In the genomic region with DNA sequence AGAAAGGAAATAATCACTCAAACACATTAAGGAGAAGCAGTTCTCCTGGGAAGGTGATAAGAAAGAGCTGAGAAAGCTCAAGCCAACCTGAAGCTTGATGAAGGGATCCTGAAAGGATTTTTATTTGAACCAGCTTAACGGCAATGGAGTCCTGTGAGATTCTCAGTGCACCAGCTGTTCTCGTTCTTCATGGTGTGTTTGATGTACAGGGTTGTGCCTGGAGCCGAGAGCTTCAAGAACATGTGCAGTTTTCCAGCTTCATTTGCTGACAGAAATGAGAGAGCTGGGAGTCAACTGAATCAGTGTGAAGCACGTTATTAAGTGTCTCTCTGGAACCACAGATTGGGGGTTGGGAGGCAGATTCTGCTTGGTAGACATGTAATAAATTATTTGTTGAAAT, we compare ENCODE assay signal across 20 cellular contexts.
DNase-seq lines count a peak whose midpoint lies in the region; TF ChIP-seq lines count a peak whose summit lies in the region.
"Had no signal": no experiment of that assay in that cellular context is flagged by ENCODE, and none has a peak within 500 bp of the region (broad histone marks: within the 10 kb centered on the region; RNA-seq: fewer than 3 reads in every experiment).

No MANE protein-coding gene starts in this region.

- TF ChIP-seq CTCF in WERI-Rb-1 (IDR thresholded peaks at IDR 0.05; ENCODE audit: low read depth, low read length): no peak
- no peak for TF ChIP-seq CTCF in neural progenitor cell (IDR thresholded peaks at IDR 0.05)
- no peak for TF ChIP-seq CTCF in chondrocyte (IDR thresholded peaks at IDR 0.05)

- H3K9ac ChIP-seq in BLaER1 (no peak overlapping the region), neural progenitor cell (no peak overlapping the region)

- H3K4me3 Mint-ChIP-seq in neural progenitor cell: no peak overlapping the region
- H3K4me3 Mint-ChIP-seq in chondrocyte (ENCODE audit: unreplicated experiment): no peak overlapping the region
- H3K4me3 Mint-ChIP-seq: CD14-positive monocyte had no signal

- H3K4me3 ChIP-seq in BLaER1 (no peak overlapping the region), WERI-Rb-1 (ENCODE audit: low read depth, low read length) (no peak overlapping the region), neural progenitor cell (no peak overlapping the region)
- H3K4me3 ChIP-seq: HAP-1, K562 had no signal

- H3K27ac ChIP-seq in BLaER1 (no peak overlapping the region), WERI-Rb-1 (peak overlapping the region; percentile 18), neural progenitor cell (no peak overlapping the region)
- H3K27ac ChIP-seq: HL-60 had no signal

- H3F3A ChIP-seq in neural progenitor cell (ENCODE audit: low read depth): no peaks in the 10 kb centered on the region

- DNase-seq in LHCN-M2 (ENCODE audit: low read depth) (peak; percentile 11), WERI-Rb-1 (peak; percentile 55), neural progenitor cell (ENCODE audit: low spot score) (no peak), chondrocyte (ENCODE audit: low spot score) (no peak), DMS153 treated with DMSO at 0.1 percent for 48 hours (lab: John Stamatoyannopoulos, UW; ENCODE audit: unreplicated experiment) (no peak), HCEC 1CT (no peak), NCI-H510A (lab: John Stamatoyannopoulos, UW) (no peak)
- DNase-seq: AML-193, DMS79, NCI-H1092 treated with DMSO at 0.1 percent for 48 hours, NCI-H1436 treated with DMSO at 0.1 percent for 48 hours, NCI-H2029 treated with DMSO at 0.1 percent for 48 hours, NCI-H2227 treated with DMSO at 0.1 percent for 48 hours, NCI-H510A treated with DMSO at 0.1 percent for 48 hours, NCI-H774 had no signal

- H3K36me3 Mint-ChIP-seq in neural progenitor cell (no peaks in the 10 kb centered on the region), chondrocyte (ENCODE audit: low read depth) (peaks cover 7% of the 10 kb centered on the region)
- H3K36me3 Mint-ChIP-seq: CD14-positive monocyte had no signal

- H3K9me3 Mint-ChIP-seq in neural progenitor cell (no peaks in the 10 kb centered on the region), chondrocyte (ENCODE audit: low read depth) (no peaks in the 10 kb centered on the region)

- no peaks in the 10 kb centered on the region for H3K27me3 Mint-ChIP-seq in neural progenitor cell (ENCODE audit: insufficient read depth, low read depth)
- H3K27me3 Mint-ChIP-seq in chondrocyte (ENCODE audit: low read depth): no peaks in the 10 kb centered on the region

- no peaks in the 10 kb centered on the region for H3K9me3 ChIP-seq in BLaER1
- H3K9me3 ChIP-seq in WERI-Rb-1 (ENCODE audit: severe bottlenecking): no peaks in the 10 kb centered on the region
- no peaks in the 10 kb centered on the region for H3K9me3 ChIP-seq in neural progenitor cell (ENCODE audit: low read depth)
- H3K9me3 ChIP-seq: HAP-1 had no signal

- H3K27ac Mint-ChIP-seq in neural progenitor cell: no peak overlapping the region
- no peak overlapping the region for H3K27ac Mint-ChIP-seq in chondrocyte (ENCODE audit: unreplicated experiment)
- H3K27ac Mint-ChIP-seq: CD14-positive monocyte had no signal

- H3K4me1 ChIP-seq in BLaER1: peaks cover 58% of the 10 kb centered on the region
- peaks cover 16% of the 10 kb centered on the region for H3K4me1 ChIP-seq in neural progenitor cell

- no peaks in the 10 kb centered on the region for H3K27me3 ChIP-seq in BLaER1
- no peaks in the 10 kb centered on the region for H3K27me3 ChIP-seq in WERI-Rb-1 (ENCODE audit: insufficient read depth, low read depth, severe bottlenecking)
- no peaks in the 10 kb centered on the region for H3K27me3 ChIP-seq in neural progenitor cell

- H2AFZ ChIP-seq in neural progenitor cell (replicated peaks): peak overlapping the region; percentile 82

- H4K20me1 ChIP-seq in BLaER1: no peaks in the 10 kb centered on the region
- H4K20me1 ChIP-seq in neural progenitor cell (ENCODE audit: low read depth): no peaks in the 10 kb centered on the region

- H3K4me1 Mint-ChIP-seq in neural progenitor cell (peaks cover 13% of the 10 kb centered on the region), chondrocyte (ENCODE audit: low read depth) (no peaks in the 10 kb centered on the region)

- H3K4me2 ChIP-seq in BLaER1: peak overlapping the region; percentile 4; the same call in 1 of the 2 replicates
- H3K4me2 ChIP-seq in neural progenitor cell: no peak overlapping the region

- H3K79me2 ChIP-seq in neural progenitor cell (ENCODE audit: low read depth): no peaks in the 10 kb centered on the region

- H3K36me3 ChIP-seq in BLaER1: no peaks in the 10 kb centered on the region
- H3K36me3 ChIP-seq in WERI-Rb-1: no peaks in the 10 kb centered on the region
- no peaks in the 10 kb centered on the region for H3K36me3 ChIP-seq in neural progenitor cell
- H3K36me3 ChIP-seq: HAP-1 had no signal

Comparison
In these comparisons a context has a peak if more than half of its experiments do, and no peak if none do; other contexts are left out.
1. DNase-seq: peak in LHCN-M2 (single experiment) and WERI-Rb-1 (single experiment); none in neural progenitor cell (single experiment), chondrocyte (single experiment), DMS153 treated with DMSO at 0.1 percent for 48 hours (single experiment), HCEC 1CT (single experiment) and NCI-H510A (single experiment).